In genomic region chr1:31509124-31510072, GRCh38 we compare ENCODE assay signal across 1 cellular context.
A peak's percentile ranks its signal among the peaks of the same experiment; 100 is the strongest.
TF ChIP-seq lines count a peak whose summit lies in the region.

No MANE protein-coding gene starts in this region.

TF ChIP-seq in HepG2, 621 proteins besides CTCF, POLR2A, EP300 and RAD21 (continued from another document and continues in another):
- peak; percentile 57; the same call in 1 of the 2 replicates for TF ChIP-seq HINFP (CRISPR knock-in tag; IDR thresholded peaks at IDR 0.05; ENCODE audit: low read depth)
- peak; percentile 91 for TF ChIP-seq FOSL2 (CRISPR knock-in tag; IDR thresholded peaks at IDR 0.05)
- peak; percentile 41; the same call in 1 of the 2 replicates for TF ChIP-seq FOXA1 (IDR thresholded peaks at IDR 0.05)
- TF ChIP-seq FOXA1 (CRISPR knock-in tag; IDR thresholded peaks at IDR 0.05) = peak; percentile 92
- no peak for TF ChIP-seq SKIL (CRISPR knock-in tag; IDR thresholded peaks at IDR 0.05; ENCODE audit: borderline replicate concordance)
- peak; percentile 38 for TF ChIP-seq CBX1 (IDR thresholded peaks at IDR 0.05; ENCODE audit: low read depth)
- 0 out of 2 replicates have a peak, but pooled peaks have one; percentile 70 for TF ChIP-seq ARID2 (CRISPR knock-in tag; IDR thresholded peaks at IDR 0.05; ENCODE audit: borderline replicate concordance)
- TF ChIP-seq AGO1 (IDR thresholded peaks at IDR 0.05; ENCODE audit: low read depth, low read length, poor library complexity, severe bottlenecking) = no peak
- TF ChIP-seq, protein P1, sequence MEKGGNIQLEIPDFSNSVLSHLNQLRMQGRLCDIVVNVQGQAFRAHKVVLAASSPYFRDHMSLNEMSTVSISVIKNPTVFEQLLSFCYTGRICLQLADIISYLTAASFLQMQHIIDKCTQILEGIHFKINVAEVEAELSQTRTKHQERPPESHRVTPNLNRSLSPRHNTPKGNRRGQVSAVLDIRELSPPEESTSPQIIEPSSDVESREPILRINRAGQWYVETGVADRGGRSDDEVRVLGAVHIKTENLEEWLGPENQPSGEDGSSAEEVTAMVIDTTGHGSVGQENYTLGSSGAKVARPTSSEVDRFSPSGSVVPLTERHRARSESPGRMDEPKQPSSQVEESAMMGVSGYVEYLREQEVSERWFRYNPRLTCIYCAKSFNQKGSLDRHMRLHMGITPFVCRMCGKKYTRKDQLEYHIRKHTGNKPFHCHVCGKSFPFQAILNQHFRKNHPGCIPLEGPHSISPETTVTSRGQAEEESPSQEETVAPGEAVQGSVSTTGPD (CRISPR knock-in tag; IDR thresholded peaks at IDR 0.05) = no peak
- peak; percentile 89; the same call in 1 of the 2 replicates for TF ChIP-seq ZNF431 (CRISPR knock-in tag; IDR thresholded peaks at IDR 0.05; ENCODE audit: borderline replicate concordance, low read depth)
- no peak for TF ChIP-seq DNMT1 (CRISPR knock-in tag; IDR thresholded peaks at IDR 0.05)
- TF ChIP-seq DPF2 (CRISPR knock-in tag; IDR thresholded peaks at IDR 0.05; ENCODE audit: borderline replicate concordance, low read depth) = peak; percentile 83; the same call in 1 of the 2 replicates
- 0 out of 2 replicates have a peak, but pooled peaks have one; percentile 29 for TF ChIP-seq JUND (CRISPR knock-in tag; IDR thresholded peaks at IDR 0.05)
- TF ChIP-seq ZSCAN5A (CRISPR knock-in tag; IDR thresholded peaks at IDR 0.05; ENCODE audit: borderline replicate concordance) = 0 out of 2 replicates have a peak, but pooled peaks have one; percentile 44
- TF ChIP-seq FOXM1 (CRISPR knock-in tag; IDR thresholded peaks at IDR 0.05) = no peak
- TF ChIP-seq PHF5A (CRISPR knock-in tag; IDR thresholded peaks at IDR 0.05; ENCODE audit: low read depth, unreplicated experiment) = peak; percentile 32
- peak; percentile 41; the same call in 1 of the 2 replicates for TF ChIP-seq SP4 (CRISPR knock-in tag; IDR thresholded peaks at IDR 0.05)
- no peak for TF ChIP-seq CSRNP2 (CRISPR knock-in tag; conservative IDR thresholded peaks at IDR 0.05; ENCODE audit: low read depth)
- no peak for TF ChIP-seq SMAD1 (CRISPR knock-in tag; IDR thresholded peaks at IDR 0.05; ENCODE audit: borderline replicate concordance, low read depth)
- TF ChIP-seq ZBTB8A (CRISPR knock-in tag; IDR thresholded peaks at IDR 0.05; ENCODE audit: borderline replicate concordance, low read depth) = no peak
- TF ChIP-seq CEBPB (IDR thresholded peaks at IDR 0.05; ENCODE audit: borderline replicate concordance, low read depth, low read length) = no peak
- no peak for TF ChIP-seq ZBTB3 (CRISPR knock-in tag; IDR thresholded peaks at IDR 0.05; ENCODE audit: borderline replicate concordance, low read depth)
- no peak for TF ChIP-seq ZNF703 (CRISPR knock-in tag; IDR thresholded peaks at IDR 0.05; ENCODE audit: borderline replicate concordance)
- no peak for TF ChIP-seq NFYB (CRISPR knock-in tag; IDR thresholded peaks at IDR 0.05)
- peak; percentile 78; the same call in 1 of the 2 replicates for TF ChIP-seq ZNF709 (CRISPR knock-in tag; IDR thresholded peaks at IDR 0.05)
- TF ChIP-seq ZBED4 (CRISPR knock-in tag; IDR thresholded peaks at IDR 0.05; ENCODE audit: borderline replicate concordance) = no peak; the same call in 1 of the 2 replicates
- peak; percentile 34; the same call in 1 of the 2 replicates for TF ChIP-seq HHEX (CRISPR knock-in tag; IDR thresholded peaks at IDR 0.05)
- TF ChIP-seq, protein P2, sequence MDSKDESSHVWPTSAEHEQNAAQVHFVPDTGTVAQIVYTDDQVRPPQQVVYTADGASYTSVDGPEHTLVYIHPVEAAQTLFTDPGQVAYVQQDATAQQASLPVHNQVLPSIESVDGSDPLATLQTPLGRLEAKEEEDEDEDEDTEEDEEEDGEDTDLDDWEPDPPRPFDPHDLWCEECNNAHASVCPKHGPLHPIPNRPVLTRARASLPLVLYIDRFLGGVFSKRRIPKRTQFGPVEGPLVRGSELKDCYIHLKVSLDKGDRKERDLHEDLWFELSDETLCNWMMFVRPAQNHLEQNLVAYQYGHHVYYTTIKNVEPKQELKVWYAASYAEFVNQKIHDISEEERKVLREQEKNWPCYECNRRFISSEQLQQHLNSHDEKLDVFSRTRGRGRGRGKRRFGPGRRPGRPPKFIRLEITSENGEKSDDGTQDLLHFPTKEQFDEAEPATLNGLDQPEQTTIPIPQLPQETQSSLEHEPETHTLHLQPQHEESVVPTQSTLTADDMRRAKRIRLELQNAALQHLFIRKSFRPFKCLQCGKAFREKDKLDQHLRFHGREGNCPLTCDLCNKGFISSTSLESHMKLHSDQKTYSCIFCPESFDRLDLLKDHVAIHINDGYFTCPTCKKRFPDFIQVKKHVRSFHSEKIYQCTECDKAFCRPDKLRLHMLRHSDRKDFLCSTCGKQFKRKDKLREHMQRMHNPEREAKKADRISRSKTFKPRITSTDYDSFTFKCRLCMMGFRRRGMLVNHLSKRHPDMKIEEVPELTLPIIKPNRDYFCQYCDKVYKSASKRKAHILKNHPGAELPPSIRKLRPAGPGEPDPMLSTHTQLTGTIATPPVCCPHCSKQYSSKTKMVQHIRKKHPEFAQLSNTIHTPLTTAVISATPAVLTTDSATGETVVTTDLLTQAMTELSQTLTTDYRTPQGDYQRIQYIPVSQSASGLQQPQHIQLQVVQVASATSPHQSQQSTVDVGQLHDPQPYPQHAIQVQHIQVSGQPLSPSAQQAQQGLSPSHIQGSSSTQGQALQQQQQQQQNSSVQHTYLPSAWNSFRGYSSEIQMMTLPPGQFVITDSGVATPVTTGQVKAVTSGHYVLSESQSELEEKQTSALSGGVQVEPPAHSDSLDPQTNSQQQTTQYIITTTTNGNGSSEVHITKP (CRISPR knock-in tag; IDR thresholded peaks at IDR 0.05; ENCODE audit: low read depth) = peak; percentile 91
- TF ChIP-seq SUZ12 (IDR thresholded peaks at IDR 0.05; ENCODE audit: low read depth, low read length) = no peak
- no peak; the same call in 1 of the 2 replicates for TF ChIP-seq YEATS2 (CRISPR knock-in tag; IDR thresholded peaks at IDR 0.05; ENCODE audit: borderline replicate concordance)
- TF ChIP-seq ZFP37 (CRISPR knock-in tag; IDR thresholded peaks at IDR 0.05; ENCODE audit: borderline replicate concordance) = peak; percentile 86
- TF ChIP-seq ZNF768 (CRISPR knock-in tag; IDR thresholded peaks at IDR 0.05) = peak; percentile 57; the same call in 1 of the 2 replicates
- peak; percentile 73; the same call in 1 of the 2 replicates for TF ChIP-seq MED13 (CRISPR knock-in tag; IDR thresholded peaks at IDR 0.05)
- TF ChIP-seq SP5 (CRISPR knock-in tag; IDR thresholded peaks at IDR 0.05; ENCODE audit: borderline replicate concordance, low read depth) = peak; percentile 88
- no peak for TF ChIP-seq ZNF570 (CRISPR knock-in tag; IDR thresholded peaks at IDR 0.05; ENCODE audit: borderline replicate concordance)
- no peak for TF ChIP-seq ZNF44 (CRISPR knock-in tag; IDR thresholded peaks at IDR 0.05)
- TF ChIP-seq MLLT10 (CRISPR knock-in tag; IDR thresholded peaks at IDR 0.05) = no peak
- peak; percentile 50; the same call in 1 of the 2 replicates for TF ChIP-seq E2F1 (CRISPR knock-in tag; IDR thresholded peaks at IDR 0.05)
- no peak for TF ChIP-seq ELK4 (CRISPR knock-in tag; IDR thresholded peaks at IDR 0.05; ENCODE audit: borderline replicate concordance)
- TF ChIP-seq TAF15 (IDR thresholded peaks at IDR 0.05; ENCODE audit: low read depth, low read length, poor library complexity, severe bottlenecking) = no peak
- peak; percentile 73 for TF ChIP-seq IRF2 (CRISPR knock-in tag; IDR thresholded peaks at IDR 0.05)
- 0 out of 2 replicates have a peak, but pooled peaks have one; percentile 72 for TF ChIP-seq MIXL1 (CRISPR knock-in tag; IDR thresholded peaks at IDR 0.05)
- TF ChIP-seq ZNF589 (CRISPR knock-in tag; conservative IDR thresholded peaks at IDR 0.05) = no peak
- no peak for TF ChIP-seq NONO (IDR thresholded peaks at IDR 0.05)
- peak; percentile 45 for TF ChIP-seq NONO (CRISPR knock-in tag; conservative IDR thresholded peaks at IDR 0.05)
- TF ChIP-seq NCOA5 (CRISPR knock-in tag; IDR thresholded peaks at IDR 0.05) = no peak
